15 cellular contexts compared by ENCODE assay signal in the genomic region with DNA sequence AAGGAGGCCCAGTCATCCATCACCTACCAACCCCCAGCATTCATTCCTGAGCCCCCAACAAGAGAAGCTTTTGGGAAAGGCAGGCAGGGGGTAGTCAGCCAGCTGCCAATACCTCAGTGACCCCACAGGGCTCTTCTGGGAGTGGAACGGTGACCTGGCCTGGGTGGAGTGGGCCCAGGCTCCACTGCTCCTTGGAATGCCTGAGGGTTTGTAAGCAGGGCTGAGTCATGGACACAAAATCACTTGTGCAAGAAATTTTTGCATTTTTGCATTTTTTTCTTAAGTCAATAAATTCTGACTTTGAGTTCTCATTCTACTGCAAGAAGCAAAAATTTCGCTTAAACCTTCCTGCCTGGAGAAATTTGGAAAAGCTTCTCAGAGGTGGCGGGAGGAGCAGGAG. TPM values are rescaled to one million over a fixed set of nuclear protein-coding genes. Genes with fewer than 3 reads are reported as not detected.
DNase-seq lines count a peak whose midpoint lies in the region; ATAC-seq, FAIRE-seq and TF ChIP-seq lines count a peak whose summit lies in the region.
"Had no signal": no experiment of that assay in that cellular context is flagged by ENCODE, and none has a peak within 500 bp of the region (broad histone marks: within the 10 kb centered on the region; RNA-seq: fewer than 3 reads in every experiment).

No MANE protein-coding gene starts in this region.

- H3K27ac Mint-ChIP-seq in activated CD8-positive, alpha-beta T cell treated with anti-CD3 and anti-CD28 coated beads, Interleukin-2, amount 10 ng/mL, durations not matched to agents 7 days and 5 days: no peak overlapping the region
- H3K27ac Mint-ChIP-seq: activated naive CD4-positive, alpha-beta T cell treated with anti-CD3 and anti-CD28 coated beads, Interleukin-2, amount 50 U/mL, for 24 hours; nephron progenitor cell had no signal

- POLR2A ChIA-PET in activated CD8-positive, alpha-beta T cell treated with anti-CD3 and anti-CD28 coated beads, Interleukin-2, amount 10 ng/mL, durations not matched to agents 7 days and 5 days (lab: Charles Lee): no interaction called here

- CTCF ChIA-PET in activated CD8-positive, alpha-beta T cell treated with anti-CD3 and anti-CD28 coated beads, Interleukin-2, amount 10 ng/mL, durations not matched to agents 7 days and 5 days (lab: Charles Lee): no interaction called here

- TF ChIP-seq POLR2A in vagina (IDR thresholded peaks at IDR 0.05) (no peak), GM12891 (IDR thresholded peaks at IDR 0.05; ENCODE audit: low read depth, low read length) (no peak)

- no peaks in the 10 kb centered on the region for H3K36me3 Mint-ChIP-seq in activated CD8-positive, alpha-beta T cell treated with anti-CD3 and anti-CD28 coated beads, Interleukin-2, amount 10 ng/mL, durations not matched to agents 7 days and 5 days (ENCODE audit: low read depth)
- H3K36me3 Mint-ChIP-seq: activated naive CD4-positive, alpha-beta T cell treated with anti-CD3 and anti-CD28 coated beads, Interleukin-2, amount 50 U/mL, for 24 hours had no signal

- H3K27me3 Mint-ChIP-seq in activated CD8-positive, alpha-beta T cell treated with anti-CD3 and anti-CD28 coated beads, Interleukin-2, amount 10 ng/mL, durations not matched to agents 7 days and 5 days (ENCODE audit: low read depth): no peaks in the 10 kb centered on the region

- no peak for TF ChIP-seq CTCF in kidney epithelial cell (IDR thresholded peaks at IDR 0.05; ENCODE audit: insufficient read depth, low read length, poor library complexity, severe bottlenecking)
- no peak for TF ChIP-seq CTCF in vagina (IDR thresholded peaks at IDR 0.05)

- H3K27ac ChIP-seq in vagina: peak overlapping the region; percentile 53
- H3K27ac ChIP-seq: gastroesophageal sphincter had no signal

- H3K4me1 Mint-ChIP-seq in activated CD8-positive, alpha-beta T cell treated with anti-CD3 and anti-CD28 coated beads, Interleukin-2, amount 10 ng/mL, durations not matched to agents 7 days and 5 days (ENCODE audit: low read depth): no peaks in the 10 kb centered on the region
- H3K4me1 Mint-ChIP-seq: activated naive CD4-positive, alpha-beta T cell treated with anti-CD3 and anti-CD28 coated beads, Interleukin-2, amount 50 U/mL, for 24 hours had no signal

- no peak overlapping the region for H3K4me3 ChIP-seq in kidney epithelial cell (ENCODE audit: low read depth, low read length)
- no peak overlapping the region for H3K4me3 ChIP-seq in vagina
- H3K4me3 ChIP-seq: gastroesophageal sphincter, skin epidermis had no signal

- no peaks in the 10 kb centered on the region for H3K9me3 Mint-ChIP-seq in activated CD8-positive, alpha-beta T cell treated with anti-CD3 and anti-CD28 coated beads, Interleukin-2, amount 10 ng/mL, durations not matched to agents 7 days and 5 days (ENCODE audit: insufficient read depth)
- H3K9me3 Mint-ChIP-seq: activated naive CD4-positive, alpha-beta T cell treated with anti-CD3 and anti-CD28 coated beads, Interleukin-2, amount 50 U/mL, for 24 hours had no signal

- H3K4me1 ChIP-seq in vagina: peaks cover 59% of the 10 kb centered on the region

- H3K36me3 ChIP-seq in kidney epithelial cell (ENCODE audit: control insufficient read depth, insufficient read depth, low read length) (no peaks in the 10 kb centered on the region), vagina (no peaks in the 10 kb centered on the region)
- H3K36me3 ChIP-seq: gastroesophageal sphincter had no signal

- H3K9me3 ChIP-seq in vagina: no peaks in the 10 kb centered on the region
- H3K9me3 ChIP-seq: gastroesophageal sphincter had no signal

- H3K4me3 Mint-ChIP-seq in activated CD8-positive, alpha-beta T cell treated with anti-CD3 and anti-CD28 coated beads, Interleukin-2, amount 10 ng/mL, durations not matched to agents 7 days and 5 days: no peak overlapping the region
- H3K4me3 Mint-ChIP-seq: activated naive CD4-positive, alpha-beta T cell treated with anti-CD3 and anti-CD28 coated beads, Interleukin-2, amount 50 U/mL, for 24 hours; nephron progenitor cell had no signal

- peak; percentile 30 for DNase-seq in HCEC 1CT
- DNase-seq in amniotic stem cell (lab: John Stamatoyannopoulos, UW): peak; percentile 76
- peak; percentile 81 for DNase-seq in kidney epithelial cell (ENCODE audit: low read depth)
- DNase-seq in vagina (ENCODE audit: extremely low spot score in 2 of 2): no peak
- DNase-seq in GM12891 (ENCODE audit: insufficient read length, low spot score): no peak
- DNase-seq in activated CD8-positive, alpha-beta T cell treated with anti-CD3 and anti-CD28 coated beads, Interleukin-2, amount 10 ng/mL, durations not matched to agents 7 days and 5 days: no peak
- DNase-seq: DMS153, NCI-H2171, nephron progenitor cell had no signal

- intact Hi-C loops in vagina (cut with DNase I): no loop called here

- H3K27me3 ChIP-seq in kidney epithelial cell (ENCODE audit: control insufficient read depth, insufficient read depth, low read length): no peaks in the 10 kb centered on the region
- H3K27me3 ChIP-seq in vagina: no peaks in the 10 kb centered on the region
- H3K27me3 ChIP-seq: gastroesophageal sphincter had no signal

- ATAC-seq in HG03097 (IDR thresholded peaks at IDR 0.05; ENCODE audit: low FRiP score, unreplicated experiment): no peak
- no peak for ATAC-seq in activated CD8-positive, alpha-beta T cell treated with anti-CD3 and anti-CD28 coated beads, Interleukin-2, amount 10 ng/mL, durations not matched to agents 7 days and 5 days
- ATAC-seq: gastroesophageal sphincter had no signal

- no peak for FAIRE-seq in GM12891 (lab: Jason Lieb, UNC)
- FAIRE-seq: colon, keratinocyte had no signal

TF ChIP-seq in GM12891, 5 proteins besides CTCF, POLR2A, EP300 and RAD21:
- TF ChIP-seq POU2F2 (IDR thresholded peaks at IDR 0.05; ENCODE audit: low read depth, low read length) (no peak), POLR2AphosphoS5 (IDR thresholded peaks at IDR 0.05; ENCODE audit: low read depth, low read length) (no peak), PAX5 (IDR thresholded peaks at IDR 0.05; ENCODE audit: insufficient read depth, low read length, severe bottlenecking) (no peak), TAF1 (IDR thresholded peaks at IDR 0.05; ENCODE audit: low read depth, low read length) (no peak), SPI1 (IDR thresholded peaks at IDR 0.05; ENCODE audit: low read depth, low read length) (no peak)

RNA-seq across cellular contexts. Expression of a gene that starts 18.5 kb away (rescaled TPM):
- total RNA-seq in kidney epithelial cell (1.4 and 8.1 TPM in 2 replicates), vagina (5.4 TPM)
- 0.01 TPM for polyA plus RNA-seq in GM12891 (2012; ENCODE audit: low read depth, missing spikeins)
- total RNA-seq in activated CD8-positive, alpha-beta T cell treated with anti-CD3 and anti-CD28 coated beads, Interleukin-2, amount 10 ng/mL, durations not matched to agents 7 days and 5 days: not detected

Comparison
In these comparisons a context has a peak if more than half of its experiments do, and no peak if none do; other contexts are left out.
1. DNase-seq: peak in HCEC 1CT (single experiment), amniotic stem cell (single experiment) and kidney epithelial cell (single experiment); none in vagina (0 of 2), GM12891 (single experiment) and activated CD8-positive, alpha-beta T cell treated with anti-CD3 and anti-CD28 coated beads, Interleukin-2, amount 10 ng/mL, durations not matched to agents 7 days and 5 days (single experiment).